ENCODE assay signal across 1 cellular context in the genomic region with DNA sequence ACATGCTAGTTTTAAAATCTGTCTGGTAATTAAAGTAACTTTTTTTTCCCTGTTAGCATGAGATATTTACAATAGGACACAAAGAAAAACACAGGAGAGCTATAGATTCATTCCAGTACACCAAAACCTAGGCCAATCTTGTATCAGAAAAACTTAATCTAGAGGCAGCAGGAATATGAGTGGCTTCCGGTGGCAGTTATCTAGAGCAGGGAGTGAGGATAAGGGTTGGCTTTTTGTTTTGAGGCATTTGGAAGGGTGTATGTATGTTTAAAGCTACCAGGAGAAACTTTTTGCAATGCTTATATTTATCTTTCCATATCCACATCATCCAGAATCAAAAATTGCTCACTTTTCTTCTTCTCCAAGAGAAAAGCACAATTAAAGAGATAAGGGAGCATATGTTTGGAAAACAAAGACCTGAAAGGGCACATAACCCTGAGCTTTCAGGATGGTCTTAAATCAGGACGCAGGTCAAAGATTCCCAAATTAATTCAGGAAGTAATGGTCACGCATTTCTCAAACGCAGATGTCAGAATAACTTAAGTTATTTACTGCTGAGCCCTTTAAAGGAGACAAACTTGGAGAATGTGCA.
TF ChIP-seq lines count a peak whose summit lies in the region.

No MANE protein-coding gene starts in this region.

TF ChIP-seq in K562, 482 proteins besides CTCF, POLR2A, EP300 and RAD21 (continued from another document):
- TF ChIP-seq, protein P1, sequence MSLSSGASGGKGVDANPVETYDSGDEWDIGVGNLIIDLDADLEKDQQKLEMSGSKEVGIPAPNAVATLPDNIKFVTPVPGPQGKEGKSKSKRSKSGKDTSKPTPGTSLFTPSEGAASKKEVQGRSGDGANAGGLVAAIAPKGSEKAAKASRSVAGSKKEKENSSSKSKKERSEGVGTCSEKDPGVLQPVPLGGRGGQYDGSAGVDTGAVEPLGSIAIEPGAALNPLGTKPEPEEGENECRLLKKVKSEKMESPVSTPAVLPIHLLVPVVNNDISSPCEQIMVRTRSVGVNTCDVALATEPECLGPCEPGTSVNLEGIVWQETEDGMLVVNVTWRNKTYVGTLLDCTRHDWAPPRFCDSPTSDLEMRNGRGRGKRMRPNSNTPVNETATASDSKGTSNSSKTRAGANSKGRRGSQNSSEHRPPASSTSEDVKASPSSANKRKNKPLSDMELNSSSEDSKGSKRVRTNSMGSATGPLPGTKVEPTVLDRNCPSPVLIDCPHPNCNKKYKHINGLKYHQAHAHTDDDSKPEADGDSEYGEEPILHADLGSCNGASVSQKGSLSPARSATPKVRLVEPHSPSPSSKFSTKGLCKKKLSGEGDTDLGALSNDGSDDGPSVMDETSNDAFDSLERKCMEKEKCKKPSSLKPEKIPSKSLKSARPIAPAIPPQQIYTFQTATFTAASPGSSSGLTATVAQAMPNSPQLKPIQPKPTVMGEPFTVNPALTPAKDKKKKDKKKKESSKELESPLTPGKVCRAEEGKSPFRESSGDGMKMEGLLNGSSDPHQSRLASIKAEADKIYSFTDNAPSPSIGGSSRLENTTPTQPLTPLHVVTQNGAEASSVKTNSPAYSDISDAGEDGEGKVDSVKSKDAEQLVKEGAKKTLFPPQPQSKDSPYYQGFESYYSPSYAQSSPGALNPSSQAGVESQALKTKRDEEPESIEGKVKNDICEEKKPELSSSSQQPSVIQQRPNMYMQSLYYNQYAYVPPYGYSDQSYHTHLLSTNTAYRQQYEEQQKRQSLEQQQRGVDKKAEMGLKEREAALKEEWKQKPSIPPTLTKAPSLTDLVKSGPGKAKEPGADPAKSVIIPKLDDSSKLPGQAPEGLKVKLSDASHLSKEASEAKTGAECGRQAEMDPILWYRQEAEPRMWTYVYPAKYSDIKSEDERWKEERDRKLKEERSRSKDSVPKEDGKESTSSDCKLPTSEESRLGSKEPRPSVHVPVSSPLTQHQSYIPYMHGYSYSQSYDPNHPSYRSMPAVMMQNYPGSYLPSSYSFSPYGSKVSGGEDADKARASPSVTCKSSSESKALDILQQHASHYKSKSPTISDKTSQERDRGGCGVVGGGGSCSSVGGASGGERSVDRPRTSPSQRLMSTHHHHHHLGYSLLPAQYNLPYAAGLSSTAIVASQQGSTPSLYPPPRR (CRISPR knock-in tag; IDR thresholded peaks at IDR 0.05; ENCODE audit: borderline replicate concordance): no peak
- TF ChIP-seq, protein P2, sequence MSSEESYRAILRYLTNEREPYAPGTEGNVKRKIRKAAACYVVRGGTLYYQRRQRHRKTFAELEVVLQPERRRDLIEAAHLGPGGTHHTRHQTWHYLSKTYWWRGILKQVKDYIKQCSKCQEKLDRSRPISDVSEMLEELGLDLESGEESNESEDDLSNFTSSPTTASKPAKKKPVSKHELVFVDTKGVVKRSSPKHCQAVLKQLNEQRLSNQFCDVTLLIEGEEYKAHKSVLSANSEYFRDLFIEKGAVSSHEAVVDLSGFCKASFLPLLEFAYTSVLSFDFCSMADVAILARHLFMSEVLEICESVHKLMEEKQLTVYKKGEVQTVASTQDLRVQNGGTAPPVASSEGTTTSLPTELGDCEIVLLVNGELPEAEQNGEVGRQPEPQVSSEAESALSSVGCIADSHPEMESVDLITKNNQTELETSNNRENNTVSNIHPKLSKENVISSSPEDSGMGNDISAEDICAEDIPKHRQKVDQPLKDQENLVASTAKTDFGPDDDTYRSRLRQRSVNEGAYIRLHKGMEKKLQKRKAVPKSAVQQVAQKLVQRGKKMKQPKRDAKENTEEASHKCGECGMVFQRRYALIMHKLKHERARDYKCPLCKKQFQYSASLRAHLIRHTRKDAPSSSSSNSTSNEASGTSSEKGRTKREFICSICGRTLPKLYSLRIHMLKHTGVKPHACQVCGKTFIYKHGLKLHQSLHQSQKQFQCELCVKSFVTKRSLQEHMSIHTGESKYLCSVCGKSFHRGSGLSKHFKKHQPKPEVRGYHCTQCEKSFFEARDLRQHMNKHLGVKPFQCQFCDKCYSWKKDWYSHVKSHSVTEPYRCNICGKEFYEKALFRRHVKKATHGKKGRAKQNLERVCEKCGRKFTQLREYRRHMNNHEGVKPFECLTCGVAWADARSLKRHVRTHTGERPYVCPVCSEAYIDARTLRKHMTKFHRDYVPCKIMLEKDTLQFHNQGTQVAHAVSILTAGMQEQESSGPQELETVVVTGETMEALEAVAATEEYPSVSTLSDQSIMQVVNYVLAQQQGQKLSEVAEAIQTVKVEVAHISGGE (CRISPR knock-in tag; IDR thresholded peaks at IDR 0.05): no peak
- TF ChIP-seq ZSCAN32 (CRISPR knock-in tag; IDR thresholded peaks at IDR 0.05) (no peak), NFRKB (IDR thresholded peaks at IDR 0.05; ENCODE audit: low read depth) (no peak; the same call in 1 of the 2 replicates), CREBBP (IDR thresholded peaks at IDR 0.05; ENCODE audit: low read depth, low read length) (no peak), ZNF277 (CRISPR knock-in tag; IDR thresholded peaks at IDR 0.05; ENCODE audit: borderline replicate concordance) (no peak), ZNF324 (CRISPR knock-in tag; IDR thresholded peaks at IDR 0.05) (no peak), ADNP (tag; IDR thresholded peaks at IDR 0.05) (no peak), HMGN3 (IDR thresholded peaks at IDR 0.05; ENCODE audit: borderline replicate concordance, extremely low read depth, insufficient read length, low read depth, low read length) (peak; percentile 89), HDGF (IDR thresholded peaks at IDR 0.05) (no peak), FUS (optimal IDR thresholded peaks at IDR 0.05; ENCODE audit: low read depth, low read length) (no peak), SP1 (CRISPR knock-in tag; IDR thresholded peaks at IDR 0.05) (no peak), ZNF143 (CRISPR knock-in tag; IDR thresholded peaks at IDR 0.05) (no peak), RBM22 (IDR thresholded peaks at IDR 0.05; ENCODE audit: low read depth, low read length, poor library complexity, severe bottlenecking) (no peak), GATA2 (CRISPR knock-in tag; IDR thresholded peaks at IDR 0.05) (peak; percentile 66), TCF7 (IDR thresholded peaks at IDR 0.05; ENCODE audit: borderline replicate concordance) (no peak), IRF2 (CRISPR knock-in tag; IDR thresholded peaks at IDR 0.05) (no peak), ZNF232 (CRISPR knock-in tag; IDR thresholded peaks at IDR 0.05) (no peak)
- TF ChIP-seq, protein P3, sequence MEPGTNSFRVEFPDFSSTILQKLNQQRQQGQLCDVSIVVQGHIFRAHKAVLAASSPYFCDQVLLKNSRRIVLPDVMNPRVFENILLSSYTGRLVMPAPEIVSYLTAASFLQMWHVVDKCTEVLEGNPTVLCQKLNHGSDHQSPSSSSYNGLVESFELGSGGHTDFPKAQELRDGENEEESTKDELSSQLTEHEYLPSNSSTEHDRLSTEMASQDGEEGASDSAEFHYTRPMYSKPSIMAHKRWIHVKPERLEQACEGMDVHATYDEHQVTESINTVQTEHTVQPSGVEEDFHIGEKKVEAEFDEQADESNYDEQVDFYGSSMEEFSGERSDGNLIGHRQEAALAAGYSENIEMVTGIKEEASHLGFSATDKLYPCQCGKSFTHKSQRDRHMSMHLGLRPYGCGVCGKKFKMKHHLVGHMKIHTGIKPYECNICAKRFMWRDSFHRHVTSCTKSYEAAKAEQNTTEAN (CRISPR knock-in tag; IDR thresholded peaks at IDR 0.05): no peak
- TF ChIP-seq, protein P4, sequence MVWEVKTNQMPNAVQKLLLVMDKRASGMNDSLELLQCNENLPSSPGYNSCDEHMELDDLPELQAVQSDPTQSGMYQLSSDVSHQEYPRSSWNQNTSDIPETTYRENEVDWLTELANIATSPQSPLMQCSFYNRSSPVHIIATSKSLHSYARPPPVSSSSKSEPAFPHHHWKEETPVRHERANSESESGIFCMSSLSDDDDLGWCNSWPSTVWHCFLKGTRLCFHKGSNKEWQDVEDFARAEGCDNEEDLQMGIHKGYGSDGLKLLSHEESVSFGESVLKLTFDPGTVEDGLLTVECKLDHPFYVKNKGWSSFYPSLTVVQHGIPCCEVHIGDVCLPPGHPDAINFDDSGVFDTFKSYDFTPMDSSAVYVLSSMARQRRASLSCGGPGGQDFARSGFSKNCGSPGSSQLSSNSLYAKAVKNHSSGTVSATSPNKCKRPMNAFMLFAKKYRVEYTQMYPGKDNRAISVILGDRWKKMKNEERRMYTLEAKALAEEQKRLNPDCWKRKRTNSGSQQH (CRISPR knock-in tag; IDR thresholded peaks at IDR 0.05): no peak
- TF ChIP-seq, protein P5, sequence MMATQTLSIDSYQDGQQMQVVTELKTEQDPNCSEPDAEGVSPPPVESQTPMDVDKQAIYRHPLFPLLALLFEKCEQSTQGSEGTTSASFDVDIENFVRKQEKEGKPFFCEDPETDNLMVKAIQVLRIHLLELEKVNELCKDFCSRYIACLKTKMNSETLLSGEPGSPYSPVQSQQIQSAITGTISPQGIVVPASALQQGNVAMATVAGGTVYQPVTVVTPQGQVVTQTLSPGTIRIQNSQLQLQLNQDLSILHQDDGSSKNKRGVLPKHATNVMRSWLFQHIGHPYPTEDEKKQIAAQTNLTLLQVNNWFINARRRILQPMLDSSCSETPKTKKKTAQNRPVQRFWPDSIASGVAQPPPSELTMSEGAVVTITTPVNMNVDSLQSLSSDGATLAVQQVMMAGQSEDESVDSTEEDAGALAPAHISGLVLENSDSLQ (IDR thresholded peaks at IDR 0.05): peak; percentile 15; the same call in 1 of the 2 replicates
- TF ChIP-seq, protein P6, sequence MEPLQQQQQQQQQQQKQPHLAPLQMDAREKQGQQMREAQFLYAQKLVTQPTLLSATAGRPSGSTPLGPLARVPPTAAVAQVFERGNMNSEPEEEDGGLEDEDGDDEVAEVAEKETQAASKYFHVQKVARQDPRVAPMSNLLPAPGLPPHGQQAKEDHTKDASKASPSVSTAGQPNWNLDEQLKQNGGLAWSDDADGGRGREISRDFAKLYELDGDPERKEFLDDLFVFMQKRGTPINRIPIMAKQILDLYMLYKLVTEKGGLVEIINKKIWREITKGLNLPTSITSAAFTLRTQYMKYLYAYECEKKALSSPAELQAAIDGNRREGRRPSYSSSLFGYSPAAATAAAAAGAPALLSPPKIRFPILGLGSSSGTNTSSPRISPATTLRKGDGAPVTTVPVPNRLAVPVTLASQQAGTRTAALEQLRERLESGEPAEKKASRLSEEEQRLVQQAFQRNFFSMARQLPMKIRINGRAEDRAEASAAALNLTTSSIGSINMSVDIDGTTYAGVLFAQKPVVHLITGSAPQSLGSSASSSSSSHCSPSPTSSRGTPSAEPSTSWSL (CRISPR knock-in tag; IDR thresholded peaks at IDR 0.05; ENCODE audit: borderline replicate concordance): no peak
- TF ChIP-seq, protein P7, sequence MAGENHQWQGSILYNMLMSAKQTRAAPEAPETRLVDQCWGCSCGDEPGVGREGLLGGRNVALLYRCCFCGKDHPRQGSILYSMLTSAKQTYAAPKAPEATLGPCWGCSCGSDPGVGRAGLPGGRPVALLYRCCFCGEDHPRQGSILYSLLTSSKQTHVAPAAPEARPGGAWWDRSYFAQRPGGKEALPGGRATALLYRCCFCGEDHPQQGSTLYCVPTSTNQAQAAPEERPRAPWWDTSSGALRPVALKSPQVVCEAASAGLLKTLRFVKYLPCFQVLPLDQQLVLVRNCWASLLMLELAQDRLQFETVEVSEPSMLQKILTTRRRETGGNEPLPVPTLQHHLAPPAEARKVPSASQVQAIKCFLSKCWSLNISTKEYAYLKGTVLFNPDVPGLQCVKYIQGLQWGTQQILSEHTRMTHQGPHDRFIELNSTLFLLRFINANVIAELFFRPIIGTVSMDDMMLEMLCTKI (IDR thresholded peaks at IDR 0.05; ENCODE audit: partially characterized antibody): no peak
- TF ChIP-seq, protein P8, sequence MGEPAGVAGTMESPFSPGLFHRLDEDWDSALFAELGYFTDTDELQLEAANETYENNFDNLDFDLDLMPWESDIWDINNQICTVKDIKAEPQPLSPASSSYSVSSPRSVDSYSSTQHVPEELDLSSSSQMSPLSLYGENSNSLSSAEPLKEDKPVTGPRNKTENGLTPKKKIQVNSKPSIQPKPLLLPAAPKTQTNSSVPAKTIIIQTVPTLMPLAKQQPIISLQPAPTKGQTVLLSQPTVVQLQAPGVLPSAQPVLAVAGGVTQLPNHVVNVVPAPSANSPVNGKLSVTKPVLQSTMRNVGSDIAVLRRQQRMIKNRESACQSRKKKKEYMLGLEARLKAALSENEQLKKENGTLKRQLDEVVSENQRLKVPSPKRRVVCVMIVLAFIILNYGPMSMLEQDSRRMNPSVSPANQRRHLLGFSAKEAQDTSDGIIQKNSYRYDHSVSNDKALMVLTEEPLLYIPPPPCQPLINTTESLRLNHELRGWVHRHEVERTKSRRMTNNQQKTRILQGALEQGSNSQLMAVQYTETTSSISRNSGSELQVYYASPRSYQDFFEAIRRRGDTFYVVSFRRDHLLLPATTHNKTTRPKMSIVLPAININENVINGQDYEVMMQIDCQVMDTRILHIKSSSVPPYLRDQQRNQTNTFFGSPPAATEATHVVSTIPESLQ (CRISPR knock-in tag; IDR thresholded peaks at IDR 0.05): no peak
TF ChIP-seq in K562: peak in this region for 87.
